In genomic region chr2:176269319-176270099, GRCh38 we compare ENCODE assay signal across 1 cellular context.
TF ChIP-seq lines count a peak whose summit lies in the region.

MTX2 (plus strand) TSS chr2:176269442; CDS start chr2:176269630, 188 bp downstream.

TF ChIP-seq in HepG2, 621 proteins besides CTCF, POLR2A, EP300 and RAD21 (continued from another document and continues in another):
- TF ChIP-seq THAP7 (CRISPR knock-in tag; IDR thresholded peaks at IDR 0.05) (peak; percentile 91; the same call in 1 of the 2 replicates), MXI1 (IDR thresholded peaks at IDR 0.05; ENCODE audit: borderline replicate concordance, low read depth, low read length) (peak; percentile 59; the same call in 2 of the 3 replicates), ZNF776 (CRISPR knock-in tag; IDR thresholded peaks at IDR 0.05) (peak; percentile 80; the same call in 1 of the 2 replicates), CSRNP1 (CRISPR knock-in tag; IDR thresholded peaks at IDR 0.05) (peak; percentile 97), KDM4B (CRISPR knock-in tag; IDR thresholded peaks at IDR 0.05) (peak; percentile 88), NR2F6 (IDR thresholded peaks at IDR 0.05) (no peak), NR2F6 (CRISPR knock-in tag; IDR thresholded peaks at IDR 0.05) (peak; percentile 13), ZNF3 (CRISPR knock-in tag; IDR thresholded peaks at IDR 0.05) (0 out of 2 replicates have a peak, but pooled peaks have one; percentile 20), ZSCAN20 (CRISPR knock-in tag; IDR thresholded peaks at IDR 0.05; ENCODE audit: borderline replicate concordance) (peak; percentile 79; the same call in 1 of the 2 replicates), KLF16 (CRISPR knock-in tag; IDR thresholded peaks at IDR 0.05) (peak in 1 of 2 experiments; percentile 95; a peak in 2 of 4 replicates), RBM22 (optimal IDR thresholded peaks at IDR 0.05; ENCODE audit: low read length) (no peak), THAP8 (CRISPR knock-in tag; IDR thresholded peaks at IDR 0.05; ENCODE audit: borderline replicate concordance) (no peak; the same call in 1 of the 2 replicates), AHDC1 (CRISPR knock-in tag; IDR thresholded peaks at IDR 0.05; ENCODE audit: borderline replicate concordance) (no peak; the same call in 1 of the 2 replicates), ARID3A (IDR thresholded peaks at IDR 0.05; ENCODE audit: low read depth, low read length) (no peak), ZNF232 (CRISPR knock-in tag; IDR thresholded peaks at IDR 0.05; ENCODE audit: borderline replicate concordance) (peak; percentile 93; the same call in 1 of the 2 replicates), ZNF737 (CRISPR knock-in tag; IDR thresholded peaks at IDR 0.05; ENCODE audit: borderline replicate concordance) (peak; percentile 86; the same call in 1 of the 2 replicates), SMARCC2 (IDR thresholded peaks at IDR 0.05) (no peak), ZNF30 (CRISPR knock-in tag; IDR thresholded peaks at IDR 0.05) (peak; percentile 91; the same call in 1 of the 2 replicates), SMAD1 (CRISPR knock-in tag; IDR thresholded peaks at IDR 0.05; ENCODE audit: borderline replicate concordance, low read depth) (peak; percentile 97), MIER2 (CRISPR knock-in tag; IDR thresholded peaks at IDR 0.05) (peak; percentile 48; the same call in 1 of the 2 replicates), TBX3 (IDR thresholded peaks at IDR 0.05; ENCODE audit: borderline replicate concordance) (0 out of 2 replicates have a peak, but pooled peaks have one; percentile 47), HES4 (CRISPR knock-in tag; IDR thresholded peaks at IDR 0.05; ENCODE audit: borderline replicate concordance) (peak; percentile 88), HOXA7 (CRISPR knock-in tag; IDR thresholded peaks at IDR 0.05) (no peak), ZNF562 (CRISPR knock-in tag; IDR thresholded peaks at IDR 0.05; ENCODE audit: borderline replicate concordance) (0 out of 2 replicates have a peak, but pooled peaks have one; percentile 12), ELF3 (CRISPR knock-in tag; IDR thresholded peaks at IDR 0.05) (peak; percentile 83), RXRB (CRISPR knock-in tag; IDR thresholded peaks at IDR 0.05; ENCODE audit: borderline replicate concordance) (peak; percentile 49), SP5 (CRISPR knock-in tag; IDR thresholded peaks at IDR 0.05; ENCODE audit: borderline replicate concordance, low read depth) (peak; percentile 54; the same call in 1 of the 2 replicates), NR1H2 (CRISPR knock-in tag; IDR thresholded peaks at IDR 0.05; ENCODE audit: borderline replicate concordance, low read depth) (peak; percentile 40; the same call in 1 of the 2 replicates), KLF9 (CRISPR knock-in tag; IDR thresholded peaks at IDR 0.05; ENCODE audit: low read depth) (peak; percentile 64; the same call in 1 of the 2 replicates), ATF7 (IDR thresholded peaks at IDR 0.05) (no peak), ATF7 (CRISPR knock-in tag; IDR thresholded peaks at IDR 0.05) (no peak; the same call in 1 of the 2 replicates), SIN3A (IDR thresholded peaks at IDR 0.05; ENCODE audit: borderline replicate concordance, low read depth, low read length) (peak; percentile 35; the same call in 1 of the 2 replicates), PHB2 (IDR thresholded peaks at IDR 0.05; ENCODE audit: partially characterized antibody) (no peak), KMT2B (CRISPR knock-in tag; IDR thresholded peaks at IDR 0.05) (peak; percentile 97), JUND (CRISPR knock-in tag; IDR thresholded peaks at IDR 0.05) (no peak), SRF (IDR thresholded peaks at IDR 0.05; ENCODE audit: low read depth, low read length) (no peak), ISX (CRISPR knock-in tag; conservative IDR thresholded peaks at IDR 0.05) (peak; percentile 79), NFE2L2 (IDR thresholded peaks at IDR 0.05; ENCODE audit: low read length) (no peak), CEBPG (CRISPR knock-in tag; IDR thresholded peaks at IDR 0.05) (no peak), HNF1A (IDR thresholded peaks at IDR 0.05; ENCODE audit: low read depth) (no peak), HNF1A (CRISPR knock-in tag; IDR thresholded peaks at IDR 0.05; ENCODE audit: borderline replicate concordance) (peak; percentile 70; the same call in 1 of the 2 replicates), CENPBD1 (CRISPR knock-in tag; IDR thresholded peaks at IDR 0.05; ENCODE audit: borderline replicate concordance, low read depth) (peak; percentile 66; the same call in 1 of the 2 replicates), ZC3H4 (CRISPR knock-in tag; IDR thresholded peaks at IDR 0.05; ENCODE audit: borderline replicate concordance) (0 out of 2 replicates have a peak, but pooled peaks have one; percentile 15), CBFB (CRISPR knock-in tag; IDR thresholded peaks at IDR 0.05) (peak; percentile 84; the same call in 1 of the 2 replicates), PRDM10 (CRISPR knock-in tag; IDR thresholded peaks at IDR 0.05; ENCODE audit: low read depth) (no peak), MAF1 (CRISPR knock-in tag; IDR thresholded peaks at IDR 0.05; ENCODE audit: borderline replicate concordance) (peak; percentile 79; the same call in 1 of the 2 replicates)
